ENCODE assay signal across 8 cellular contexts in the genomic region with DNA sequence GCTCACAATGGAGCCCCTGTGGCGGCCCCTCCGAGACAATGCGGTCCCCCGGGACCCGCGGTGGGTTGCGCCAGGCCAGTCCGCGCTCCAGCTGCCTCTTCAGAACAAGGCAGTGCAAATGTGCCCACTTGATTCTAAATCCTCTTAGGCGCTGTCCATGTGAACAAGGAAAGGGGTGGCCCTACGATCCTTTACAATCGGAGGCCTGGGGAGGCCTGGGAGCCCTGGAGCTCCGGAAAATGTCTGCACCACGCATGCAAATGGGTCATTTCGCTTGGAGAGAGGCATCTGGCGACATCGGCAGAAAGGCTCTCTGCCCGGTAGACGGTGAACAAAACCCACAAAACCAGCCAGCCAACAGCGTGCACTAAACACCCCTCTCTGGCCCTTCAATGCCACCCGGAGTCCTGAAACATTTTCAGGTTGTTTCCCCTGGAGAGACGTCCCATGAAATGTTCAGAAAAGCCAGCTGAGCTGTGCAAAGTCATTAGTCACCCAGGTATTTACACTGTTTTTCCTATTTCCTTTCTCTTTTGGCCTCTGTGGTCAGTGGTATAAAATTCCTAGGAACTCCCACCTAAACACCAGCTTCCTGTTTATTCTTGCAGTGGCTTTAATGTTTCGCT.
DNase-seq lines count a peak whose midpoint lies in the region; ATAC-seq lines count a peak whose summit lies in the region.

No MANE protein-coding gene starts in this region.

- peak overlapping the region; percentile 97 for H3K27ac ChIP-seq in caudate nucleus (ENCODE audit: low read depth, low read length)

- peak; percentile 37 for ATAC-seq in HG03095 (IDR thresholded peaks at IDR 0.05; ENCODE audit: unreplicated experiment)
- no peak for ATAC-seq in HG02938 (IDR thresholded peaks at IDR 0.05; ENCODE audit: unreplicated experiment)

- DNase-seq in stimulated activated CD4-positive, alpha-beta T cell treated with anti-CD3 and anti-CD28 coated beads, Interleukin-1b, Interleukin-23, amount 100 ng/mL, for 48 hours = peak; percentile 23
- DNase-seq in stimulated activated CD4-positive, alpha-beta T cell treated with anti-CD3 and anti-CD28 coated beads, Interleukin-4, amount 100 ng/mL, for 1 hour = no peak
- peak; percentile 94 for DNase-seq in RPMI7951 (ENCODE audit: low read depth)
- DNase-seq in caudate nucleus (lab: John Stamatoyannopoulos, UW) = peak in 42 of 61 donors; percentile 15 to 85 (median 66)
- peak; percentile 82 for DNase-seq in kidney glomerular epithelial cell (lab: John Stamatoyannopoulos, UW)
- peak; percentile 28 to 32 for DNase-seq in stimulated activated CD4-positive, alpha-beta T cell treated with anti-CD3 and anti-CD28 coated beads, Interleukin-2, amount 100 ng/mL, for 24 hours
